Comparison of ENCODE assay signal across 18 cellular contexts in the genomic region with DNA sequence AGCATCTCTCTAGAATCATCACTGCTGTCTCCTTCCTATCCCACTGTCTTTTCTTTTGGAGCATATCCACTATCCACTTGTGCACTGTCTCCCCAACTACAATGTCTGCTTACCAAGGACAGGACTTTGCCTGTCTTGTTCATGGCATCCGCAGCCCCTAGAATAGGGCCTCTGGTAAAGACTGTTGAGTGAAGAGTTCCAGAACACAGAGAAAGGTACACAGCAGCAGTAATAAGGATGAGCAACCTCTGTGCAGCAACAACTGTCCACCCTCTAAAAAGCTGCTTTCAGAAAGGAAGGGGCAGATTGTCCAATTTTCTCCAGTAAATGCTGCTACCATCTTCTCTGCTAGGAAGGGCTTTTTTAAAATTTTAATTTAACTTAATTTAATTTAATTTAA.
"Had no signal": no experiment of that assay in that cellular context is flagged by ENCODE, and none has a peak within 500 bp of the region (broad histone marks: within the 10 kb centered on the region; RNA-seq: fewer than 3 reads in every experiment).

No MANE protein-coding gene starts in this region.

- DNase-seq: activated CD4-positive, alpha-beta T cell treated with anti-CD3 and anti-CD28 coated beads, Interleukin-2, amount 10 ng/mL, durations not matched to agents 7 days and 5 days; activated effector memory CD4-positive, alpha-beta T cell treated with anti-CD3 and anti-CD28 coated beads, Interleukin-2, amount 50 U/mL, for 16 hours; activated naive CD4-positive, alpha-beta T cell treated with anti-CD3 and anti-CD28 coated beads, Interleukin-2, amount 10 ng/mL, durations not matched to agents 7 days and 5 days; activated T-cell treated with anti-CD3 and anti-CD28 coated beads for 4 hours; activated T-cell treated with anti-CD3 and anti-CD28 coated beads, Interleukin-2, amount 50 U/mL, for 72 hours; amniotic stem cell; central memory CD4-positive, alpha-beta T cell; effector memory CD4-positive, alpha-beta T cell; left lung; mesendoderm; right cardiac atrium; spleen; stimulated activated naive CD8-positive, alpha-beta T cell treated with anti-CD3 and anti-CD28 coated beads, Interleukin-15, Interleukin-2, amounts not matched to agents 100 U/mL and 50 U/mL, for 24 hours; T-helper 1 cell; testis; transverse colon had no signal

- H3K36me3 Mint-ChIP-seq: activated naive CD4-positive, alpha-beta T cell treated with anti-CD3 and anti-CD28 coated beads, Interleukin-2, amount 10 ng/mL, durations not matched to agents 7 days and 5 days; natural killer cell treated with Interleukin-12 subunit alpha and Interleukin-12 subunit beta and Interleukin-15 and Interleukin-18, amount 100 ng/mL, for 72 hours had no signal

- H3K9me3 Mint-ChIP-seq: activated CD4-positive, alpha-beta T cell treated with anti-CD3 and anti-CD28 coated beads, Interleukin-2, amount 10 ng/mL, durations not matched to agents 7 days and 5 days; activated naive CD4-positive, alpha-beta T cell treated with anti-CD3 and anti-CD28 coated beads, Interleukin-2, amount 10 ng/mL, durations not matched to agents 7 days and 5 days; activated T-cell treated with anti-CD3 and anti-CD28 coated beads, Interleukin-2, amount 50 U/mL, for 72 hours; natural killer cell treated with Interleukin-12 subunit alpha and Interleukin-12 subunit beta and Interleukin-15 and Interleukin-18, amount 100 ng/mL, for 72 hours had no signal

- H3K4me3 Mint-ChIP-seq: activated CD4-positive, alpha-beta T cell treated with anti-CD3 and anti-CD28 coated beads, Interleukin-2, amount 10 ng/mL, durations not matched to agents 7 days and 5 days; activated naive CD4-positive, alpha-beta T cell treated with anti-CD3 and anti-CD28 coated beads, Interleukin-2, amount 10 ng/mL, durations not matched to agents 7 days and 5 days had no signal

- H3K27me3 ChIP-seq: left lung, spleen, testis, transverse colon had no signal

- H3K27ac ChIP-seq: left lung, spleen, testis, transverse colon had no signal

- H3K27ac Mint-ChIP-seq: activated CD4-positive, alpha-beta T cell treated with anti-CD3 and anti-CD28 coated beads, Interleukin-2, amount 10 ng/mL, durations not matched to agents 7 days and 5 days; activated naive CD4-positive, alpha-beta T cell treated with anti-CD3 and anti-CD28 coated beads, Interleukin-2, amount 10 ng/mL, durations not matched to agents 7 days and 5 days had no signal

- ATAC-seq: activated T-cell treated with anti-CD3 and anti-CD28 coated beads, Interleukin-2, amount 50 U/mL, for 72 hours; left lung; natural killer cell treated with Interleukin-12 subunit alpha and Interleukin-12 subunit beta and Interleukin-15 and Interleukin-18, amount 100 ng/mL, for 72 hours; right cardiac atrium; stimulated activated naive CD8-positive, alpha-beta T cell treated with anti-CD3 and anti-CD28 coated beads, Interleukin-15, Interleukin-2, amounts not matched to agents 100 U/mL and 50 U/mL, for 24 hours had no signal

- H3K36me3 ChIP-seq: left lung, spleen, transverse colon had no signal

- H3K4me3 ChIP-seq: left lung, lung, spleen, testis, transverse colon had no signal

- H3K27me3 Mint-ChIP-seq: activated CD4-positive, alpha-beta T cell treated with anti-CD3 and anti-CD28 coated beads, Interleukin-2, amount 10 ng/mL, durations not matched to agents 7 days and 5 days; activated naive CD4-positive, alpha-beta T cell treated with anti-CD3 and anti-CD28 coated beads, Interleukin-2, amount 10 ng/mL, durations not matched to agents 7 days and 5 days; natural killer cell treated with Interleukin-12 subunit alpha and Interleukin-12 subunit beta and Interleukin-15 and Interleukin-18, amount 100 ng/mL, for 72 hours had no signal

- H3K9me3 ChIP-seq: left lung, testis, transverse colon had no signal
